ENCODE assay signal across 19 cellular contexts in the genomic region with DNA sequence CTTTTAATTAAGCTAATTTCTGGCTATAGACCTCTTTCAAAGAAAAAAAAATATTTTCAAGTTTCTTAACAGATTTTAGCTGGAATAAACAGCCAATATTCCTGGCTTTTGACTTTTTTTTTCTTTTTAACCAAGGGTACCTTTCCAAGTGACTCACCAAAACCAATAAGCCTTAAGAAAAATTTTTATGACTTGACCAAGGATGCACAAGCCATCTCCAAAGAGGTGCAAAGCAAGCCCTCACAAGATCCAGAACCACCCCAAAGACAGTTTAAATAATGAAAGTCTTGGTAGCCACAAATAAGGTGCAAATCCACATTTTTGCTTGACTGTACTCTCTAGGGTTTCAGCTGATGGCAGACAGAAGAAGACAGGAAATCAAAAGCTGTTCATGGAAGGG.
A peak's percentile ranks its signal among the peaks of the same experiment; 100 is the strongest.
DNase-seq lines count a peak whose midpoint lies in the region; ATAC-seq, FAIRE-seq and TF ChIP-seq lines count a peak whose summit lies in the region.
"Had no signal": no experiment of that assay in that cellular context is flagged by ENCODE, and none has a peak within 500 bp of the region (broad histone marks: within the 10 kb centered on the region; RNA-seq: fewer than 3 reads in every experiment).

No MANE protein-coding gene starts in this region.

- TF ChIP-seq CTCF in astrocyte (IDR thresholded peaks at IDR 0.05; ENCODE audit: insufficient read depth, low read depth, low read length) (no peak), keratinocyte (optimal IDR thresholded peaks at IDR 0.05 in 1 of 3, IDR thresholded peaks at IDR 0.05 in 1 of 3, conservative IDR thresholded peaks at IDR 0.05 in 1 of 3; ENCODE audit: extremely low read depth in 1 of 3, insufficient read depth in 2 of 3, low read length in 3 of 3) (no peak)

- H3K4me3 Mint-ChIP-seq in astrocyte (ENCODE audit: unreplicated experiment): no peak overlapping the region
- no peak overlapping the region for H3K4me3 Mint-ChIP-seq in activated T-cell treated with anti-CD3 and anti-CD28 coated beads, Interleukin-2, amount 50 U/mL, for 72 hours
- H3K4me3 Mint-ChIP-seq: CD4-positive, CD25-positive, alpha-beta regulatory T cell had no signal

- intact Hi-C loops in Right ventricle myocardium superior (cut with DNase I): no loop called here

- dilution Hi-C loops in keratinocyte (cut with MboI; ENCODE audit: extremely low pct_ligation_motif_present, low sequenced_read_pairs): no loop called here

- H3K9me3 ChIP-seq in HUES48 (ENCODE audit: control insufficient read depth, insufficient read depth, low read length) (no peaks in the 10 kb centered on the region), astrocyte (ENCODE audit: insufficient read depth, low read depth, low read length) (no peaks in the 10 kb centered on the region), keratinocyte (ENCODE audit: control insufficient read depth, low read depth, low read length) (no peaks in the 10 kb centered on the region)

- peak overlapping the region; percentile 31 for H3K27ac Mint-ChIP-seq in astrocyte (ENCODE audit: unreplicated experiment)
- H3K27ac Mint-ChIP-seq in activated T-cell treated with anti-CD3 and anti-CD28 coated beads, Interleukin-2, amount 50 U/mL, for 72 hours: no peak overlapping the region

- no peak for ATAC-seq in HG02610 (IDR thresholded peaks at IDR 0.05; ENCODE audit: unreplicated experiment)
- ATAC-seq in activated T-cell treated with anti-CD3 and anti-CD28 coated beads, Interleukin-2, amount 50 U/mL, for 72 hours (replicated peaks in 1 of 2): no peak
- no peak for ATAC-seq in Right ventricle myocardium superior (ENCODE audit: poor library complexity)
- ATAC-seq: GM12878, HepG2 had no signal

- H4K20me1 ChIP-seq in astrocyte (ENCODE audit: insufficient read depth, low read length) (peaks cover 54% of the 10 kb centered on the region), keratinocyte (ENCODE audit: control insufficient read depth, extremely low read depth, insufficient read depth, low read length) (no peaks in the 10 kb centered on the region)

- H3K4me1 Mint-ChIP-seq in astrocyte (ENCODE audit: low read depth, unreplicated experiment): peaks cover 18% of the 10 kb centered on the region
- no peaks in the 10 kb centered on the region for H3K4me1 Mint-ChIP-seq in activated T-cell treated with anti-CD3 and anti-CD28 coated beads, Interleukin-2, amount 50 U/mL, for 72 hours (ENCODE audit: low read depth)

- H3K36me3 Mint-ChIP-seq in astrocyte (ENCODE audit: low read depth, unreplicated experiment): peaks cover 3% of the 10 kb centered on the region
- peaks cover 3 to 8% of the 10 kb centered on the region in 2 donors for H3K36me3 Mint-ChIP-seq in activated T-cell treated with anti-CD3 and anti-CD28 coated beads, Interleukin-2, amount 50 U/mL, for 72 hours (ENCODE audit: insufficient read depth in 2 of 2)

- no peaks in the 10 kb centered on the region for H3K9me1 ChIP-seq in keratinocyte (ENCODE audit: control insufficient read depth, extremely low read depth, insufficient read depth, low read length)

- H3K4me3 ChIP-seq in HUES48 (ENCODE audit: low read depth, low read length) (no peak overlapping the region), astrocyte (ENCODE audit: insufficient read depth, low read depth, low read length) (no peak overlapping the region), keratinocyte (ENCODE audit: control insufficient read depth in 2 of 3, extremely low read depth in 1 of 3, insufficient read depth in 2 of 3, low read depth in 1 of 3, low read length in 3 of 3) (no peak overlapping the region)
- H3K4me3 ChIP-seq: GM12878 had no signal

- H3K36me3 ChIP-seq in HUES48 (ENCODE audit: control insufficient read depth, insufficient read depth, low read length): no peaks in the 10 kb centered on the region
- no peaks in the 10 kb centered on the region for H3K36me3 ChIP-seq in astrocyte (ENCODE audit: insufficient read depth, low read length)
- H3K36me3 ChIP-seq in keratinocyte (ENCODE audit: control insufficient read depth in 2 of 2, extremely low read depth in 1 of 2, insufficient read depth in 2 of 2, low read length in 2 of 2): no peaks in the 10 kb centered on the region

- H2AFZ ChIP-seq in astrocyte (ENCODE audit: low read depth, low read length) (no peak overlapping the region), keratinocyte (ENCODE audit: control insufficient read depth, low read length) (no peak overlapping the region)

- H3K27ac ChIP-seq in HUES48 (ENCODE audit: low read depth, low read length): peak overlapping the region; percentile 51
- no peak overlapping the region for H3K27ac ChIP-seq in astrocyte (ENCODE audit: low read depth, low read length)
- H3K27ac ChIP-seq in keratinocyte (ENCODE audit: control insufficient read depth, insufficient read depth, low read length): no peak overlapping the region

- H3K27me3 ChIP-seq in HUES48 (ENCODE audit: control insufficient read depth, insufficient read depth, low read length) (no peaks in the 10 kb centered on the region), astrocyte (ENCODE audit: insufficient read depth, low read length) (no peaks in the 10 kb centered on the region), keratinocyte (ENCODE audit: control insufficient read depth, extremely low read depth, insufficient read depth, low read length) (no peaks in the 10 kb centered on the region)

- H3K27me3 Mint-ChIP-seq in astrocyte (ENCODE audit: low read depth, unreplicated experiment): no peaks in the 10 kb centered on the region
- H3K27me3 Mint-ChIP-seq in activated T-cell treated with anti-CD3 and anti-CD28 coated beads, Interleukin-2, amount 50 U/mL, for 72 hours (ENCODE audit: low read depth): no peaks in the 10 kb centered on the region
- H3K27me3 Mint-ChIP-seq: CD4-positive, CD25-positive, alpha-beta regulatory T cell had no signal

- H3K79me2 ChIP-seq in astrocyte (ENCODE audit: insufficient read depth, low read length): peaks cover 46% of the 10 kb centered on the region
- H3K79me2 ChIP-seq in keratinocyte (ENCODE audit: control insufficient read depth, insufficient read depth, low read length): peaks cover 2% of the 10 kb centered on the region

- no peak overlapping the region for H3K4me2 ChIP-seq in astrocyte (ENCODE audit: low read length)
- no peak overlapping the region for H3K4me2 ChIP-seq in keratinocyte (ENCODE audit: control insufficient read depth, extremely low read depth, insufficient read depth, low read depth, low read length)

- DNase-seq in astrocyte (ENCODE audit: low read depth): no peak
- DNase-seq in keratinocyte (ENCODE audit: low read depth, low spot score): no peak
- DNase-seq in stimulated activated CD4-positive, alpha-beta T cell treated with anti-CD3 and anti-CD28 coated beads, Interleukin-12 subunit alpha, Interleukin-12 subunit beta, amount 100 ng/mL, for 4 hours: no peak
- DNase-seq in activated T-cell treated with anti-CD3 and anti-CD28 coated beads, Interleukin-2, amount 50 U/mL, for 72 hours: no peak
- no peak for DNase-seq in Right ventricle myocardium superior
- DNase-seq: CD4-positive, CD25-positive, alpha-beta regulatory T cell; DMS79; H7; KG1; NCI-H1694; NCI-H2081 treated with DMSO at 0.1 percent for 48 hours; NCI-H2171 treated with DMSO at 0.1 percent for 48 hours; NCI-H446; NCI-H526; SHP77 had no signal

- no peaks in the 10 kb centered on the region for H3K9me3 Mint-ChIP-seq in astrocyte (ENCODE audit: unreplicated experiment)
- H3K9me3 Mint-ChIP-seq in activated T-cell treated with anti-CD3 and anti-CD28 coated beads, Interleukin-2, amount 50 U/mL, for 72 hours: peaks cover 3% of the 10 kb centered on the region in 2 donors

- FAIRE-seq in astrocyte (lab: Jason Lieb, UNC) (no peak), keratinocyte (lab: Jason Lieb, UNC) (peak; percentile 82)
- FAIRE-seq: GM12878, HepG2 had no signal

- H3K9ac ChIP-seq in HUES48 (ENCODE audit: low read depth, low read length): no peak overlapping the region
- no peak overlapping the region for H3K9ac ChIP-seq in astrocyte (ENCODE audit: low read length)
- H3K9ac ChIP-seq in keratinocyte (ENCODE audit: control insufficient read depth, extremely low read depth, insufficient read depth, low read length): no peak overlapping the region

- peaks cover 18% of the 10 kb centered on the region for H3K4me1 ChIP-seq in HUES48 (ENCODE audit: control insufficient read depth, insufficient read depth, low read length)
- no peaks in the 10 kb centered on the region for H3K4me1 ChIP-seq in astrocyte (ENCODE audit: insufficient read depth, low read length)
- peaks cover 4% of the 10 kb centered on the region for H3K4me1 ChIP-seq in keratinocyte (ENCODE audit: control insufficient read depth, extremely low read depth, insufficient read depth, low read length)
